12 cellular contexts compared by ENCODE assay signal in genomic region chr16:471353-472198, GRCh38. TPM values are rescaled to one million over a fixed set of nuclear protein-coding genes. Genes with fewer than 3 reads are reported as not detected.
DNase-seq lines count a peak whose midpoint lies in the region; ATAC-seq and TF ChIP-seq lines count a peak whose summit lies in the region.
"Had no signal": no experiment of that assay in that cellular context is flagged by ENCODE, and none has a peak within 500 bp of the region (broad histone marks: within the 10 kb centered on the region; RNA-seq: fewer than 3 reads in every experiment).

No MANE protein-coding gene starts in this region.

- H3K4me3 ChIP-seq in BE2C (ENCODE audit: low read depth, low read length) (no peak overlapping the region), ascending aorta (no peak overlapping the region), hepatocyte (no peak overlapping the region)
- H3K4me3 ChIP-seq: lower lobe of right lung had no signal

- H3K4me1 Mint-ChIP-seq in nephron progenitor cell = peaks cover 59% of the 10 kb centered on the region
- H3K4me1 Mint-ChIP-seq: activated CD8-positive, alpha-beta memory T cell treated with anti-CD3 and anti-CD28 coated beads, Interleukin-2, amount 10 ng/mL, durations not matched to agents 7 days and 5 days had no signal

- TF ChIP-seq CTCF in BE2C (IDR thresholded peaks at IDR 0.05; ENCODE audit: low read depth, low read length) (no peak), nephron progenitor cell (IDR thresholded peaks at IDR 0.05) (no peak), ascending aorta (IDR thresholded peaks at IDR 0.05) (no peak), hepatocyte (IDR thresholded peaks at IDR 0.05; ENCODE audit: poor library complexity) (no peak)

- H3K27me3 ChIP-seq in BE2C (no peaks in the 10 kb centered on the region), ascending aorta (no peaks in the 10 kb centered on the region), hepatocyte (no peaks in the 10 kb centered on the region)

- intact Hi-C loops in ascending aorta (cut with DNase I) (no loop called here), left colon (cut with DNase I, micrococcal nuclease) (no loop called here)

- DNase-seq in BE2C (peak; percentile 36), NCI-H1694 treated with DMSO at 0.1 percent for 48 hours (lab: John Stamatoyannopoulos, UW) (peak; percentile 13), fibroblast of peridontal ligament (ENCODE audit: extremely low read depth) (peak; percentile 11), nephron progenitor cell (peak; percentile 70), ascending aorta (ENCODE audit: low spot score in 2 of 2) (no peak), left colon (no peak), NCI-H510A treated with DMSO at 0.1 percent for 48 hours (lab: John Stamatoyannopoulos, UW) (no peak), hepatocyte (ENCODE audit: low spot score) (no peak)
- DNase-seq: activated CD8-positive, alpha-beta memory T cell treated with anti-CD3 and anti-CD28 coated beads, Interleukin-2, amount 10 ng/mL, durations not matched to agents 7 days and 5 days; Calu3; lower lobe of right lung had no signal

- H3K36me3 ChIP-seq in BE2C = no peaks in the 10 kb centered on the region
- peaks cover 0 to 20% of the 10 kb centered on the region in 2 donors for H3K36me3 ChIP-seq in ascending aorta
- no peaks in the 10 kb centered on the region for H3K36me3 ChIP-seq in hepatocyte (replicated peaks; ENCODE audit: insufficient read depth, low read depth)

- 91% methylated on average over 32 of the region's 32 CpGs for WGBS in hepatocyte (ENCODE audit: low lambda C conversion rate, missing lambda C conversion rate)

- no peaks in the 10 kb centered on the region for H3K27me3 Mint-ChIP-seq in nephron progenitor cell (ENCODE audit: low read depth, poor library complexity)
- H3K27me3 Mint-ChIP-seq: activated CD8-positive, alpha-beta memory T cell treated with anti-CD3 and anti-CD28 coated beads, Interleukin-2, amount 10 ng/mL, durations not matched to agents 7 days and 5 days had no signal

- no peaks in the 10 kb centered on the region for H3K9me3 Mint-ChIP-seq in nephron progenitor cell

- no peak overlapping the region for H3K27ac ChIP-seq in ascending aorta
- H3K27ac ChIP-seq in hepatocyte = no peak overlapping the region
- H3K27ac ChIP-seq: lower lobe of right lung had no signal

- no peak overlapping the region for H3K4me3 Mint-ChIP-seq in nephron progenitor cell
- H3K4me3 Mint-ChIP-seq: activated CD8-positive, alpha-beta memory T cell treated with anti-CD3 and anti-CD28 coated beads, Interleukin-2, amount 10 ng/mL, durations not matched to agents 7 days and 5 days had no signal

- H3K9me3 ChIP-seq in BE2C (no peaks in the 10 kb centered on the region), ascending aorta (no peaks in the 10 kb centered on the region), hepatocyte (ENCODE audit: low read depth) (no peaks in the 10 kb centered on the region)
- H3K9me3 ChIP-seq: lower lobe of right lung had no signal

- H4K20me1 ChIP-seq in hepatocyte (ENCODE audit: insufficient read depth, poor library complexity, severe bottlenecking) = peaks cover 8% of the 10 kb centered on the region

- H2AFZ ChIP-seq in hepatocyte = no peak overlapping the region

- H3K27ac Mint-ChIP-seq in nephron progenitor cell = peak overlapping the region; percentile 86
- H3K27ac Mint-ChIP-seq: activated CD8-positive, alpha-beta memory T cell treated with anti-CD3 and anti-CD28 coated beads, Interleukin-2, amount 10 ng/mL, durations not matched to agents 7 days and 5 days had no signal

- peaks cover 7% of the 10 kb centered on the region for H3K4me1 ChIP-seq in BE2C
- H3K4me1 ChIP-seq in ascending aorta = no peaks in the 10 kb centered on the region
- no peaks in the 10 kb centered on the region for H3K4me1 ChIP-seq in hepatocyte (ENCODE audit: insufficient read depth)
- H3K4me1 ChIP-seq: lower lobe of right lung had no signal

- H3K4me2 ChIP-seq in hepatocyte = no peak overlapping the region

- H3K9me2 ChIP-seq in hepatocyte (replicated peaks; ENCODE audit: insufficient read depth) = no peaks in the 10 kb centered on the region

- peaks cover 19% of the 10 kb centered on the region for H3K79me2 ChIP-seq in hepatocyte

- ATAC-seq in left colon = no peak
- ATAC-seq: activated CD8-positive, alpha-beta memory T cell treated with anti-CD3 and anti-CD28 coated beads, Interleukin-2, amount 10 ng/mL, durations not matched to agents 7 days and 5 days; Panc1 had no signal

- peaks cover 26% of the 10 kb centered on the region for H3K36me3 Mint-ChIP-seq in nephron progenitor cell (ENCODE audit: low read depth)
- H3K36me3 Mint-ChIP-seq: activated CD8-positive, alpha-beta memory T cell treated with anti-CD3 and anti-CD28 coated beads, Interleukin-2, amount 10 ng/mL, durations not matched to agents 7 days and 5 days had no signal

RNA-seq across cellular contexts. Expression of gene RAB11FIP3, which starts 46.1 kb away (rescaled TPM):
- polyA plus RNA-seq in BE2C (2012; ENCODE audit: insufficient read depth, insufficient read length, low read depth) = 25.3 TPM
- 47.0 TPM for total RNA-seq in ascending aorta
- 10 to 100 TPM; 21.2 to 23.2 TPM for total RNA-seq in left colon
- total RNA-seq in hepatocyte = 39.9 and 47.3 TPM in 2 replicates
- polyA plus RNA-seq in hepatocyte = 72.8 and 81.0 TPM in 2 replicates

RNA-seq across cellular contexts. Expression of gene CAPN15, which starts 55.9 kb away (rescaled TPM):
- 198 TPM for polyA plus RNA-seq in BE2C (2012; ENCODE audit: insufficient read depth, insufficient read length, low read depth)
- total RNA-seq in ascending aorta = 249 TPM
- total RNA-seq in left colon = 100 to 1,000 TPM in 1 of 2 donors, 10 to 100 TPM in 1; 98.8 to 102 TPM
- total RNA-seq in hepatocyte = 41.7 and 51.0 TPM in 2 replicates
- 42.7 and 47.9 TPM in 2 replicates for polyA plus RNA-seq in hepatocyte

Comparison
In these comparisons a context has a peak if more than half of its experiments do, and no peak if none do; other contexts are left out.
1. DNase-seq: peak in BE2C (single experiment), NCI-H1694 treated with DMSO at 0.1 percent for 48 hours (single experiment), fibroblast of peridontal ligament (single experiment) and nephron progenitor cell (single experiment); none in ascending aorta (0 of 2), left colon (0 of 2), NCI-H510A treated with DMSO at 0.1 percent for 48 hours (single experiment) and hepatocyte (single experiment).